8 cellular contexts compared by ENCODE assay signal in the genomic region with DNA sequence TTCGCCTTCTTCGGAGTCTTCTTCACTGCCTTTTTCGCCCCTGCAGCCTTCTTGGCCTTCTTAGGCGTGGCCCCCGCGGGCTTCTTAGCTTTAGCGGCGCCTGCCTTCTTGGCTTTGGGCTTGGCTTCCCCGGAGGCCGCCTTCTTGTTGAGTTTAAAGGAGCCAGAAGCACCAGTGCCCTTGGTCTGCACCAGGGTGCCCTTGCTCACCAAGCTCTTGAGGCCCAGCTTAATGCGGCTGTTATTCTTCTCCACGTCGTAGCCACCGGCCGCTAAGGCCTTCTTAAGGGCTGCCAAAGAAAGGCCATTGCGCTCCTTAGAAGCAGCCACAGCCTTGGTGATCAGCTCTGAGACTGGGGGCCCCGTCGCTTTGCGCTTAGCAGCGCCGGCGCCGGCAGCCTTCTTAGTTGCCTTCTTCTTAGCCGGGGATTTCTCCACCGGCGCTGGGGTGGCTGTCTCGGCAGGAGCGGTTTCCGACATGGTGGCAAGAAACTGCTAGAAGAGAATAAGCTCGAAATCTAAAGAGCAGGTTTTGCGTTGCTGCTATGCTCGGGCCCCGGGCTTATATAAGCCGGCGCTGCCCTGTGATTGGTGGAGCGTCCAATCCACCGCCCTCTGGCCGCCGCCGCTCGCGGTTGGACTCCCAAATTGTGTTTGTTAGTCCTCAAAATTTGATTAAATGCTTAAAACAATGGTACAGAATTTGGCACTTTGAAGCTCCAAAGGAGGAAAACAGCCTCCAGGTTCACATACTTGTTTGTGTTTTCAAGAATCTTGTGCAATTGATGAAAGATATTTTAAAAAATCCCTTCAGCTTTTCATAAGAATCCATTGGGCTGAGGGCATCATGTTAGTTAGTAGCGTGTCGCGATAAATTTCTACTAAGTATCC. TPM values are rescaled to one million over a fixed set of nuclear protein-coding genes. Genes with fewer than 3 reads are reported as not detected.
DNase-seq lines count a peak whose midpoint lies in the region; ATAC-seq and TF ChIP-seq lines count a peak whose summit lies in the region.

No MANE protein-coding gene starts in this region.

- TF ChIP-seq CTCF in esophagus squamous epithelium (IDR thresholded peaks at IDR 0.05) (no peak), thoracic aorta (IDR thresholded peaks at IDR 0.05) (no peak)

- POLR2A ChIA-PET in naive thymus-derived CD8-positive, alpha-beta T cell (lab: Charles Lee) = interaction anchor here (0.5 to 15.4 kb wide), 24 partner anchors 16 to 1905 kb away, joined by 3 to 793 read pairs (median 8); partner anchors contain the start of gene TRIM38

- 5 to 12% methylated on average over 11 to 20 of the region's 45 CpGs for WGBS in esophagus squamous epithelium, 2 donors

- no peaks in the 10 kb centered on the region for H3K27me3 Mint-ChIP-seq in naive thymus-derived CD8-positive, alpha-beta T cell

- DNase-seq in NK-92 (lab: John Stamatoyannopoulos, UW; ENCODE audit: unreplicated experiment) (peak; percentile 10), activated T-cell treated with anti-CD3 and anti-CD28 coated beads for 48 hours (ENCODE audit: low read depth) (peak; percentile 83), esophagus squamous epithelium (lab: John Stamatoyannopoulos, UW) (no peak), thoracic aorta (ENCODE audit: low spot score) (no peak), hippocampal formation (lab: John Stamatoyannopoulos, UW) (no peak)
- peak; percentile 53 to 85 (median 68) for DNase-seq in naive thymus-derived CD8-positive, alpha-beta T cell

- peaks cover 0 to 4% (median 0%) of the 10 kb centered on the region in 9 donors for H3K9me3 Mint-ChIP-seq in naive thymus-derived CD8-positive, alpha-beta T cell

- peak; percentile 97 for TF ChIP-seq POLR2A in GM10847 (IDR thresholded peaks at IDR 0.05; ENCODE audit: extremely low read depth, insufficient read length)
- peak in 2 of 4 donors; percentile 90 to 91 for TF ChIP-seq POLR2A in esophagus squamous epithelium (IDR thresholded peaks at IDR 0.05)

- H3K4me1 ChIP-seq in esophagus squamous epithelium (peaks cover 12 to 49% (median 16%) of the 10 kb centered on the region in 3 donors), thoracic aorta (ENCODE audit: control insufficient read depth in 1 of 2, low read depth in 2 of 2) (peaks cover 8 to 28% of the 10 kb centered on the region in 2 donors)

- no peaks in the 10 kb centered on the region for H3K9me3 ChIP-seq in esophagus squamous epithelium
- H3K9me3 ChIP-seq in thoracic aorta = no peaks in the 10 kb centered on the region

- H3K4me1 Mint-ChIP-seq in naive thymus-derived CD8-positive, alpha-beta T cell = peaks cover 22 to 65% (median 54%) of the 10 kb centered on the region in 4 donors

- H3K27ac ChIP-seq in esophagus squamous epithelium (peak overlapping the region; percentile 61 to 87 (median 85)), thoracic aorta (peak overlapping the region; percentile 19 to 20)

- intact Hi-C loops in esophagus squamous epithelium (cut with DNase I) = no loop called here

- peak overlapping the region; percentile 87 to 99 (median 98) for H3K4me3 Mint-ChIP-seq in naive thymus-derived CD8-positive, alpha-beta T cell

- peaks cover 0 to 70% (median 0%) of the 10 kb centered on the region in 4 donors for H3K27me3 ChIP-seq in esophagus squamous epithelium
- no peaks in the 10 kb centered on the region for H3K27me3 ChIP-seq in thoracic aorta (replicated peaks; ENCODE audit: insufficient read depth)

- ATAC-seq in HG03342 (IDR thresholded peaks at IDR 0.05; ENCODE audit: unreplicated experiment) (peak; percentile 24), thoracic aorta (ENCODE audit: insufficient number of reproducible peaks, low FRiP score, low read depth) (no peak)
- peak; percentile 19 to 31 for ATAC-seq in naive thymus-derived CD8-positive, alpha-beta T cell

- H3K4me3 ChIP-seq in esophagus squamous epithelium (peak overlapping the region; percentile 49 to 75 (median 62)), thoracic aorta (peak overlapping the region; percentile 91)

- H3K36me3 ChIP-seq in esophagus squamous epithelium (no peaks in the 10 kb centered on the region), thoracic aorta (no peaks in the 10 kb centered on the region)

- H3K27ac Mint-ChIP-seq in naive thymus-derived CD8-positive, alpha-beta T cell = peak overlapping the region; percentile 84 to 99 (median 96)

- no peaks in the 10 kb centered on the region for H3K36me3 Mint-ChIP-seq in naive thymus-derived CD8-positive, alpha-beta T cell

RNA-seq across cellular contexts. Expression of gene OR2B2, which starts 44.9 kb away (rescaled TPM):
- not detected for total RNA-seq in esophagus squamous epithelium
- not detected for total RNA-seq in naive thymus-derived CD8-positive, alpha-beta T cell
- not detected for polyA plus RNA-seq in naive thymus-derived CD8-positive, alpha-beta T cell
- total RNA-seq in thoracic aorta = not detected

Comparison
In these comparisons a context has a peak if more than half of its experiments do, and no peak if none do; other contexts are left out.
1. DNase-seq: peak in NK-92 (single experiment), activated T-cell treated with anti-CD3 and anti-CD28 coated beads for 48 hours (single experiment) and naive thymus-derived CD8-positive, alpha-beta T cell (10 of 10); none in esophagus squamous epithelium (single experiment), thoracic aorta (single experiment) and hippocampal formation (0 of 2).